Comparison of ENCODE assay signal across 11 cellular contexts in genomic region chr13:103006706-103007426, GRCh38. TPM values are rescaled to one million over a fixed set of nuclear protein-coding genes. Genes with fewer than 3 reads are reported as not detected.
A peak's percentile ranks its signal among the peaks of the same experiment; 100 is the strongest.
DNase-seq lines count a peak whose midpoint lies in the region; ATAC-seq and TF ChIP-seq lines count a peak whose summit lies in the region.
"Had no signal": no experiment of that assay in that cellular context is flagged by ENCODE, and none has a peak within 500 bp of the region (broad histone marks: within the 10 kb centered on the region; RNA-seq: fewer than 3 reads in every experiment).

No MANE protein-coding gene starts in this region.

- peak overlapping the region; percentile 65 for H3K4me2 ChIP-seq in Karpas-422 (ENCODE audit: low read depth, low read length, poor library complexity, severe bottlenecking)

- H3K27me3 ChIP-seq in Karpas-422 (ENCODE audit: low read length), result no peaks in the 10 kb centered on the region

- peaks cover 4% of the 10 kb centered on the region for H3K9me3 Mint-ChIP-seq in mesothelial cell of epicardium
- H3K9me3 Mint-ChIP-seq: activated naive CD4-positive, alpha-beta T cell treated with anti-CD3 and anti-CD28 coated beads, Interleukin-2, amount 50 U/mL, for 24 hours had no signal

- H3K9ac ChIP-seq in Karpas-422 (ENCODE audit: low read length), result peak overlapping the region; percentile 40

- no peaks in the 10 kb centered on the region for H3K9me3 ChIP-seq in Karpas-422 (ENCODE audit: low read length)

- peak overlapping the region; percentile 49 for H3K27ac Mint-ChIP-seq in mesothelial cell of epicardium
- H3K27ac Mint-ChIP-seq: activated naive CD4-positive, alpha-beta T cell treated with anti-CD3 and anti-CD28 coated beads, Interleukin-2, amount 50 U/mL, for 24 hours had no signal

- TF ChIP-seq POLR2A in GM19099 (IDR thresholded peaks at IDR 0.05; ENCODE audit: extremely low read depth, insufficient read length, low read depth), result peak; percentile 56

- H3K4me3 ChIP-seq in Karpas-422 (ENCODE audit: low read length), result peak overlapping the region; percentile 53

- peak overlapping the region; percentile 57; the same call in 1 of the 2 replicates for H2AFZ ChIP-seq in Karpas-422 (ENCODE audit: low read length)

- H3K4me1 Mint-ChIP-seq in mesothelial cell of epicardium, result peaks cover 38% of the 10 kb centered on the region
- H3K4me1 Mint-ChIP-seq: activated naive CD4-positive, alpha-beta T cell treated with anti-CD3 and anti-CD28 coated beads, Interleukin-2, amount 50 U/mL, for 24 hours had no signal

- H3K79me2 ChIP-seq in Karpas-422 (ENCODE audit: low read length), result no peaks in the 10 kb centered on the region

- peak; percentile 80 for DNase-seq in Karpas-422
- no peak for DNase-seq in mesothelial cell of epicardium (ENCODE audit: low spot score in 2 of 2, unreplicated experiment in 2 of 2)
- no peak for DNase-seq in amniotic stem cell (lab: John Stamatoyannopoulos, UW)
- DNase-seq in stimulated activated CD4-positive, alpha-beta T cell treated with anti-CD3 and anti-CD28 coated beads, Interleukin-2, amount 100 ng/mL, for 24 hours, result no peak
- DNase-seq in substantia nigra (lab: John Stamatoyannopoulos, UW), result no peak
- no peak for DNase-seq in NCI-H1105 treated with DMSO at 0.1 percent for 48 hours (lab: John Stamatoyannopoulos, UW)
- DNase-seq: stimulated activated CD4-positive, alpha-beta T cell treated with anti-CD3 and anti-CD28 coated beads, Interleukin-4, amount 100 ng/mL, for 4 hours had no signal

- H3K4me1 ChIP-seq in Karpas-422 (ENCODE audit: low read length), result peaks cover 27% of the 10 kb centered on the region

- H3K36me3 ChIP-seq in Karpas-422 (ENCODE audit: insufficient read depth, low read length), result no peaks in the 10 kb centered on the region

- no peak for TF ChIP-seq CTCF in mesothelial cell of epicardium (IDR thresholded peaks at IDR 0.05; ENCODE audit: unreplicated experiment)

- H3K4me3 Mint-ChIP-seq in mesothelial cell of epicardium, result no peak overlapping the region
- H3K4me3 Mint-ChIP-seq: activated naive CD4-positive, alpha-beta T cell treated with anti-CD3 and anti-CD28 coated beads, Interleukin-2, amount 50 U/mL, for 24 hours had no signal

- peaks cover 14% of the 10 kb centered on the region for H3K27me3 Mint-ChIP-seq in mesothelial cell of epicardium (ENCODE audit: low read depth)
- H3K27me3 Mint-ChIP-seq: activated naive CD4-positive, alpha-beta T cell treated with anti-CD3 and anti-CD28 coated beads, Interleukin-2, amount 50 U/mL, for 24 hours had no signal

- H3K27ac ChIP-seq in Karpas-422 (ENCODE audit: low read length) (peak overlapping the region; percentile 70), substantia nigra (ENCODE audit: low read depth, low read length, poor library complexity, severe bottlenecking) (no peak overlapping the region)

- no peaks in the 10 kb centered on the region for H4K20me1 ChIP-seq in Karpas-422 (ENCODE audit: insufficient read depth, low read depth, low read length)

- no peaks in the 10 kb centered on the region for H3K9me2 ChIP-seq in Karpas-422 (replicated peaks; ENCODE audit: insufficient read depth, low read length)

- no peaks in the 10 kb centered on the region for H3K36me3 Mint-ChIP-seq in mesothelial cell of epicardium
- H3K36me3 Mint-ChIP-seq: activated naive CD4-positive, alpha-beta T cell treated with anti-CD3 and anti-CD28 coated beads, Interleukin-2, amount 50 U/mL, for 24 hours had no signal

- ATAC-seq in HG02759 (IDR thresholded peaks at IDR 0.05; ENCODE audit: unreplicated experiment), result peak; percentile 92

RNA-seq across cellular contexts. Expression of gene SLC10A2, which starts 59.4 kb away (rescaled TPM):
- not detected in 2 replicates for total RNA-seq in Karpas-422 (2014; rRNA removed; shearing (Covaris generic); ENCODE audit: low replicate concordance)
- not detected in 3 replicates for total RNA-seq in mesothelial cell of epicardium
- total RNA-seq: fibroblast of lung had no signal
